Comparison of ENCODE assay signal across 1 cellular context in genomic region chr11:62572431-62572830, GRCh38.
TF ChIP-seq lines count a peak whose summit lies in the region.

No MANE protein-coding gene starts in this region.

TF ChIP-seq in HepG2, 621 proteins besides CTCF, POLR2A, EP300 and RAD21:
- no peak for TF ChIP-seq BCL3 (CRISPR knock-in tag; IDR thresholded peaks at IDR 0.05)
- 0 out of 2 replicates have a peak, but pooled peaks have one; percentile 34 for TF ChIP-seq RBFOX2 (IDR thresholded peaks at IDR 0.05; ENCODE audit: low read depth, low read length)
